In the genomic region with DNA sequence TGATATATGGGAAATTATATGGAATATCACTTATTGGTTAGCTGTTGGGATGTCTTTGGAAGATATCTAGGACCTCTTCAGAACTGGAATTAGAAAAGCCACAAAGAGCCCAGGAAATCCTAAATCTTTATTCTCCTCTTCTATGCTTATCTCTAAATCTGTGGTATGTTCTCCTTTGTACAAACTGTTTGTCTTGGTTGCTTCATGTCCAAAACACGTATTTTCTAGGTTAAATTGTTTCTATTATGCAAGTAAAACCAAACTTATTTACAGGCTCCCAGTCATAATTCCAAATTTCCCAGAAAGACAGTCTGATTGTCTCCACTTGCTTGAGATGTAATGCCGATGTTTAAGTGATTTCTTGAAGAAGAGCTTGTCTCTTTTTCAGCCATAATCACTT, we compare ENCODE assay signal across 24 cellular contexts.
"Had no signal": no experiment of that assay in that cellular context is flagged by ENCODE, and none has a peak within 500 bp of the region (broad histone marks: within the 10 kb centered on the region; RNA-seq: fewer than 3 reads in every experiment).

No MANE protein-coding gene starts in this region.

- H3K27me3 ChIP-seq: esophagus muscularis mucosa, neutrophil, right lobe of liver, stomach, thyroid gland had no signal

- H3K27ac Mint-ChIP-seq: dendritic cell treated with granulocyte-macrophage colony-stimulating factor and Interleukin-4, amounts not matched to agents 40 ng/mL and 50 ng/mL, for 4 days; endodermal cell; immature natural killer cell; naive thymus-derived CD8-positive, alpha-beta T cell had no signal

- H3K4me1 Mint-ChIP-seq: immature natural killer cell; naive thymus-derived CD8-positive, alpha-beta T cell had no signal

- H3K36me3 Mint-ChIP-seq: naive thymus-derived CD8-positive, alpha-beta T cell had no signal

- H3K4me3 ChIP-seq: esophagus muscularis mucosa, lower lobe of right lung, pancreas, right lobe of liver, smooth muscle cell, stomach, thyroid gland had no signal

- H3K4me3 Mint-ChIP-seq: dendritic cell treated with granulocyte-macrophage colony-stimulating factor and Interleukin-4, amounts not matched to agents 40 ng/mL and 50 ng/mL, for 4 days; endodermal cell; immature natural killer cell; naive thymus-derived CD8-positive, alpha-beta T cell had no signal

- H3K4me2 ChIP-seq: smooth muscle cell had no signal

- FAIRE-seq: colon, frontal cortex, keratinocyte, pancreas had no signal

- H3K27ac ChIP-seq: esophagus muscularis mucosa, lower lobe of right lung, neutrophil, pancreas, right lobe of liver, stomach, thyroid gland had no signal

- ATAC-seq: lower lobe of right lung; naive thymus-derived CD8-positive, alpha-beta T cell; right lobe of liver had no signal

- H3K4me1 ChIP-seq: lower lobe of right lung, right lobe of liver, stomach, thyroid gland had no signal

- H3K36me3 ChIP-seq: esophagus muscularis mucosa, lower lobe of right lung, neutrophil, pancreas, right lobe of liver, stomach, thyroid gland had no signal

- H3K27me3 Mint-ChIP-seq: dendritic cell treated with granulocyte-macrophage colony-stimulating factor and Interleukin-4, amounts not matched to agents 40 ng/mL and 50 ng/mL, for 4 days; naive thymus-derived CD8-positive, alpha-beta T cell had no signal

- H3K9me3 ChIP-seq: esophagus muscularis mucosa, lower lobe of right lung, neutrophil, pancreas, right lobe of liver, thyroid gland had no signal

- DNase-seq: effector CD8-positive, alpha-beta T cell; endodermal cell; hypothalamus; immature natural killer cell; lower lobe of right lung; naive thymus-derived CD8-positive, alpha-beta T cell; pancreas; retina; right lobe of liver; stimulated activated CD4-positive, alpha-beta T cell treated with anti-CD3 and anti-CD28 coated beads, Interleukin-12 subunit alpha, Interleukin-12 subunit beta, amount 100 ng/mL, for 4 hours; stimulated activated CD4-positive, alpha-beta T cell treated with anti-CD3 and anti-CD28 coated beads, Interleukin-1b, Interleukin-23, amount 100 ng/mL, for 48 hours; stimulated activated CD4-positive, alpha-beta T cell treated with anti-CD3 and anti-CD28 coated beads, Interleukin-4, amount 100 ng/mL, for 1 hour; stimulated activated CD8-positive, alpha-beta memory T cell treated with anti-CD3 and anti-CD28 coated beads, Interleukin-4, amount 100 ng/mL, for 48 hours; stimulated activated naive CD4-positive, alpha-beta T cell treated with Interleukin-2 at 50 U/mL for 16 hours; stomach; trophoblast cell had no signal
